In genomic region chr14:103627073-103628025, GRCh38 we compare ENCODE assay signal across 9 cellular contexts. TPM values are rescaled to one million over a fixed set of nuclear protein-coding genes. Genes with fewer than 3 reads are reported as not detected.
DNase-seq lines count a peak whose midpoint lies in the region; ATAC-seq, FAIRE-seq and TF ChIP-seq lines count a peak whose summit lies in the region.
"Had no signal": no experiment of that assay in that cellular context is flagged by ENCODE, and none has a peak within 500 bp of the region (broad histone marks: within the 10 kb centered on the region; RNA-seq: fewer than 3 reads in every experiment).

No MANE protein-coding gene starts in this region.

- no peaks in the 10 kb centered on the region for H3K27me3 Mint-ChIP-seq in natural killer cell treated with Interleukin-12 subunit alpha and Interleukin-12 subunit beta and Interleukin-15 and Interleukin-18, amount 100 ng/mL, for 72 hours

- H3K4me2 ChIP-seq in Karpas-422 (ENCODE audit: low read depth, low read length, poor library complexity, severe bottlenecking), result peak overlapping the region; percentile 97

- peak overlapping the region; percentile 53 to 82 for H3K27ac Mint-ChIP-seq in natural killer cell treated with Interleukin-12 subunit alpha and Interleukin-12 subunit beta and Interleukin-15 and Interleukin-18, amount 100 ng/mL, for 72 hours

- H3K36me3 ChIP-seq in Karpas-422 (ENCODE audit: insufficient read depth, low read length), result peaks cover 4% of the 10 kb centered on the region; the same call in 1 of the 2 replicates

- peaks cover 3% of the 10 kb centered on the region; the same call in 1 of the 2 replicates for H3K9me3 ChIP-seq in AG04450 (ENCODE audit: control insufficient read depth, insufficient read depth, low read length)
- no peaks in the 10 kb centered on the region for H3K9me3 ChIP-seq in Karpas-422 (ENCODE audit: low read length)

- H3K4me1 Mint-ChIP-seq in natural killer cell treated with Interleukin-12 subunit alpha and Interleukin-12 subunit beta and Interleukin-15 and Interleukin-18, amount 100 ng/mL, for 72 hours (ENCODE audit: low read depth in 2 of 2), result peaks cover 9 to 17% of the 10 kb centered on the region in 2 donors

- H3K9me3 Mint-ChIP-seq in natural killer cell treated with Interleukin-12 subunit alpha and Interleukin-12 subunit beta and Interleukin-15 and Interleukin-18, amount 100 ng/mL, for 72 hours, result no peaks in the 10 kb centered on the region

- DNase-seq in AG04450 (ENCODE audit: low read depth, low spot score), result no peak
- DNase-seq in Karpas-422, result no peak
- no peak for DNase-seq in natural killer cell treated with Interleukin-12 subunit alpha and Interleukin-12 subunit beta and Interleukin-15 and Interleukin-18, amount 100 ng/mL, for 72 hours (ENCODE audit: low spot score)
- DNase-seq in urothelium cell line (ENCODE audit: low spot score), result no peak
- DNase-seq in GM19240 (ENCODE audit: insufficient read length, low spot score), result no peak
- DNase-seq: NCI-H1930 had no signal

- H3K4me3 ChIP-seq in AG04450 (ENCODE audit: low read depth, low read length) (no peak overlapping the region), Karpas-422 (ENCODE audit: low read length) (peak overlapping the region; percentile 84; the same call in 1 of the 2 replicates)

- no peak for FAIRE-seq in urothelium cell line (lab: Jason Lieb, UNC)

- H3K9me2 ChIP-seq in Karpas-422 (replicated peaks; ENCODE audit: insufficient read depth, low read length), result no peaks in the 10 kb centered on the region

- H3K4me1 ChIP-seq in Karpas-422 (ENCODE audit: low read length), result peaks cover 55% of the 10 kb centered on the region

- POLR2A ChIA-PET in AG04450 (lab: Yijun Ruan, JAX), result interaction anchor here (0.6 kb wide), 1 partner anchor 11 kb away, joined by 4 read pairs; no protein-coding TSS in a partner anchor

- H4K20me1 ChIP-seq in Karpas-422 (ENCODE audit: insufficient read depth, low read depth, low read length), result peaks cover 22% of the 10 kb centered on the region

- H3K27me3 ChIP-seq in AG04450 (ENCODE audit: control insufficient read depth, insufficient read depth, low read length) (no peaks in the 10 kb centered on the region), Karpas-422 (ENCODE audit: low read length) (no peaks in the 10 kb centered on the region)

- TF ChIP-seq CTCF in AG04450 (IDR thresholded peaks at IDR 0.05; ENCODE audit: low read depth, low read length), result no peak

- H3K27ac ChIP-seq in AG04450 (ENCODE audit: low read depth, low read length) (peak overlapping the region; percentile 95), Karpas-422 (ENCODE audit: low read length) (no peak overlapping the region), cingulate gyrus (ENCODE audit: low read depth, low read length) (peak overlapping the region; percentile 94)

- CTCF ChIA-PET in AG04450 (lab: Charles Lee), result no interaction called here

- H3K79me2 ChIP-seq in Karpas-422 (ENCODE audit: low read length), result peaks cover 34% of the 10 kb centered on the region

- no peak overlapping the region for H2AFZ ChIP-seq in Karpas-422 (ENCODE audit: low read length)

- no peak for ATAC-seq in natural killer cell treated with Interleukin-12 subunit alpha and Interleukin-12 subunit beta and Interleukin-15 and Interleukin-18, amount 100 ng/mL, for 72 hours
- ATAC-seq in HG02588 (IDR thresholded peaks at IDR 0.05; ENCODE audit: unreplicated experiment) (no peak), HG03039 (IDR thresholded peaks at IDR 0.05; ENCODE audit: unreplicated experiment) (no peak)

- H3K4me3 Mint-ChIP-seq in natural killer cell treated with Interleukin-12 subunit alpha and Interleukin-12 subunit beta and Interleukin-15 and Interleukin-18, amount 100 ng/mL, for 72 hours, result peak overlapping the region; percentile 85

- peak overlapping the region; percentile 96 for H3K9ac ChIP-seq in Karpas-422 (ENCODE audit: low read length)

- H3K36me3 Mint-ChIP-seq in natural killer cell treated with Interleukin-12 subunit alpha and Interleukin-12 subunit beta and Interleukin-15 and Interleukin-18, amount 100 ng/mL, for 72 hours, result no peaks in the 10 kb centered on the region

RNA-seq across cellular contexts. Expression of gene KLC1, which starts 1.7 kb away (rescaled TPM):
- polyA plus RNA-seq in AG04450 (2011; rRNA removed), result 126 and 160 TPM in 2 replicates
- polyA minus RNA-seq in AG04450 (2011; rRNA and poly(A)+ RNA removed), result 134 and 150 TPM in 2 replicates
- total RNA-seq in Karpas-422 (2014; rRNA removed; shearing (Covaris generic); ENCODE audit: low replicate concordance), result 144 and 266 TPM in 2 replicates
- total RNA-seq in natural killer cell treated with Interleukin-12 subunit alpha and Interleukin-12 subunit beta and Interleukin-15 and Interleukin-18, amount 100 ng/mL, for 72 hours, result 100 to 1,000 TPM; 150 to 189 TPM
